Comparison of ENCODE assay signal across 2 cellular contexts in the genomic region with DNA sequence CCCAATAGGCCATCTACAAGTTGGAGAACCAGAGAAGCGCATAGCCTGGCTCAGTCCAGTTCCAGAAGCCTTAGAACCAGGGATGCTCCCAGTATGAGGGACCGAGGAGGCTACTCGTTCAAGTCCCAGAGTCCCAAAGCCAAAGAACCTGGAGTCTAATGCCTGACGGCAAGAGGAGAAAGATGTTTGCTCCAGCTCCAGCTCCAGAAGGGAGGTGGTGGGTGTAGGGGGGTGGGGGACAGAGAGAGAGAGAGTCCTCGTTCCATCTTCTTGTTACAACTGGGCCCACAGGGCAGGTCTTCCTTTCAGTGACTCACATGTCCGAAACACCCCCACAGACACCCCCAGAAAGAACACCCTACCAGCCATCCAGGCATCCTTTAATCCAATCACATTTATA.
TF ChIP-seq lines count a peak whose summit lies in the region.

No MANE protein-coding gene starts in this region.

TF ChIP-seq in GM23338, 12 proteins besides CTCF, POLR2A, EP300 and RAD21 (continued from another document):
- TF ChIP-seq POLR2AphosphoS5 (IDR thresholded peaks at IDR 0.05; ENCODE audit: low read depth) (no peak), EZH2phosphoT487 (IDR thresholded peaks at IDR 0.05; ENCODE audit: unreplicated experiment) (no peak), CREB1 (CRISPR knock-in tag; IDR thresholded peaks at IDR 0.05; ENCODE audit: low read depth) (no peak), ZNF114 (CRISPR knock-in tag; IDR thresholded peaks at IDR 0.05) (no peak), EZH2 (IDR thresholded peaks at IDR 0.05; ENCODE audit: low read depth, unreplicated experiment) (no peak), ZNF331 (CRISPR knock-in tag; IDR thresholded peaks at IDR 0.05; ENCODE audit: low read depth) (no peak)
- TF ChIP-seq, protein P1, sequence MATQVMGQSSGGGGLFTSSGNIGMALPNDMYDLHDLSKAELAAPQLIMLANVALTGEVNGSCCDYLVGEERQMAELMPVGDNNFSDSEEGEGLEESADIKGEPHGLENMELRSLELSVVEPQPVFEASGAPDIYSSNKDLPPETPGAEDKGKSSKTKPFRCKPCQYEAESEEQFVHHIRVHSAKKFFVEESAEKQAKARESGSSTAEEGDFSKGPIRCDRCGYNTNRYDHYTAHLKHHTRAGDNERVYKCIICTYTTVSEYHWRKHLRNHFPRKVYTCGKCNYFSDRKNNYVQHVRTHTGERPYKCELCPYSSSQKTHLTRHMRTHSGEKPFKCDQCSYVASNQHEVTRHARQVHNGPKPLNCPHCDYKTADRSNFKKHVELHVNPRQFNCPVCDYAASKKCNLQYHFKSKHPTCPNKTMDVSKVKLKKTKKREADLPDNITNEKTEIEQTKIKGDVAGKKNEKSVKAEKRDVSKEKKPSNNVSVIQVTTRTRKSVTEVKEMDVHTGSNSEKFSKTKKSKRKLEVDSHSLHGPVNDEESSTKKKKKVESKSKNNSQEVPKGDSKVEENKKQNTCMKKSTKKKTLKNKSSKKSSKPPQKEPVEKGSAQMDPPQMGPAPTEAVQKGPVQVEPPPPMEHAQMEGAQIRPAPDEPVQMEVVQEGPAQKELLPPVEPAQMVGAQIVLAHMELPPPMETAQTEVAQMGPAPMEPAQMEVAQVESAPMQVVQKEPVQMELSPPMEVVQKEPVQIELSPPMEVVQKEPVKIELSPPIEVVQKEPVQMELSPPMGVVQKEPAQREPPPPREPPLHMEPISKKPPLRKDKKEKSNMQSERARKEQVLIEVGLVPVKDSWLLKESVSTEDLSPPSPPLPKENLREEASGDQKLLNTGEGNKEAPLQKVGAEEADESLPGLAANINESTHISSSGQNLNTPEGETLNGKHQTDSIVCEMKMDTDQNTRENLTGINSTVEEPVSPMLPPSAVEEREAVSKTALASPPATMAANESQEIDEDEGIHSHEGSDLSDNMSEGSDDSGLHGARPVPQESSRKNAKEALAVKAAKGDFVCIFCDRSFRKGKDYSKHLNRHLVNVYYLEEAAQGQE (IDR thresholded peaks at IDR 0.05; ENCODE audit: unreplicated experiment): no peak
- TF ChIP-seq, protein P2, sequence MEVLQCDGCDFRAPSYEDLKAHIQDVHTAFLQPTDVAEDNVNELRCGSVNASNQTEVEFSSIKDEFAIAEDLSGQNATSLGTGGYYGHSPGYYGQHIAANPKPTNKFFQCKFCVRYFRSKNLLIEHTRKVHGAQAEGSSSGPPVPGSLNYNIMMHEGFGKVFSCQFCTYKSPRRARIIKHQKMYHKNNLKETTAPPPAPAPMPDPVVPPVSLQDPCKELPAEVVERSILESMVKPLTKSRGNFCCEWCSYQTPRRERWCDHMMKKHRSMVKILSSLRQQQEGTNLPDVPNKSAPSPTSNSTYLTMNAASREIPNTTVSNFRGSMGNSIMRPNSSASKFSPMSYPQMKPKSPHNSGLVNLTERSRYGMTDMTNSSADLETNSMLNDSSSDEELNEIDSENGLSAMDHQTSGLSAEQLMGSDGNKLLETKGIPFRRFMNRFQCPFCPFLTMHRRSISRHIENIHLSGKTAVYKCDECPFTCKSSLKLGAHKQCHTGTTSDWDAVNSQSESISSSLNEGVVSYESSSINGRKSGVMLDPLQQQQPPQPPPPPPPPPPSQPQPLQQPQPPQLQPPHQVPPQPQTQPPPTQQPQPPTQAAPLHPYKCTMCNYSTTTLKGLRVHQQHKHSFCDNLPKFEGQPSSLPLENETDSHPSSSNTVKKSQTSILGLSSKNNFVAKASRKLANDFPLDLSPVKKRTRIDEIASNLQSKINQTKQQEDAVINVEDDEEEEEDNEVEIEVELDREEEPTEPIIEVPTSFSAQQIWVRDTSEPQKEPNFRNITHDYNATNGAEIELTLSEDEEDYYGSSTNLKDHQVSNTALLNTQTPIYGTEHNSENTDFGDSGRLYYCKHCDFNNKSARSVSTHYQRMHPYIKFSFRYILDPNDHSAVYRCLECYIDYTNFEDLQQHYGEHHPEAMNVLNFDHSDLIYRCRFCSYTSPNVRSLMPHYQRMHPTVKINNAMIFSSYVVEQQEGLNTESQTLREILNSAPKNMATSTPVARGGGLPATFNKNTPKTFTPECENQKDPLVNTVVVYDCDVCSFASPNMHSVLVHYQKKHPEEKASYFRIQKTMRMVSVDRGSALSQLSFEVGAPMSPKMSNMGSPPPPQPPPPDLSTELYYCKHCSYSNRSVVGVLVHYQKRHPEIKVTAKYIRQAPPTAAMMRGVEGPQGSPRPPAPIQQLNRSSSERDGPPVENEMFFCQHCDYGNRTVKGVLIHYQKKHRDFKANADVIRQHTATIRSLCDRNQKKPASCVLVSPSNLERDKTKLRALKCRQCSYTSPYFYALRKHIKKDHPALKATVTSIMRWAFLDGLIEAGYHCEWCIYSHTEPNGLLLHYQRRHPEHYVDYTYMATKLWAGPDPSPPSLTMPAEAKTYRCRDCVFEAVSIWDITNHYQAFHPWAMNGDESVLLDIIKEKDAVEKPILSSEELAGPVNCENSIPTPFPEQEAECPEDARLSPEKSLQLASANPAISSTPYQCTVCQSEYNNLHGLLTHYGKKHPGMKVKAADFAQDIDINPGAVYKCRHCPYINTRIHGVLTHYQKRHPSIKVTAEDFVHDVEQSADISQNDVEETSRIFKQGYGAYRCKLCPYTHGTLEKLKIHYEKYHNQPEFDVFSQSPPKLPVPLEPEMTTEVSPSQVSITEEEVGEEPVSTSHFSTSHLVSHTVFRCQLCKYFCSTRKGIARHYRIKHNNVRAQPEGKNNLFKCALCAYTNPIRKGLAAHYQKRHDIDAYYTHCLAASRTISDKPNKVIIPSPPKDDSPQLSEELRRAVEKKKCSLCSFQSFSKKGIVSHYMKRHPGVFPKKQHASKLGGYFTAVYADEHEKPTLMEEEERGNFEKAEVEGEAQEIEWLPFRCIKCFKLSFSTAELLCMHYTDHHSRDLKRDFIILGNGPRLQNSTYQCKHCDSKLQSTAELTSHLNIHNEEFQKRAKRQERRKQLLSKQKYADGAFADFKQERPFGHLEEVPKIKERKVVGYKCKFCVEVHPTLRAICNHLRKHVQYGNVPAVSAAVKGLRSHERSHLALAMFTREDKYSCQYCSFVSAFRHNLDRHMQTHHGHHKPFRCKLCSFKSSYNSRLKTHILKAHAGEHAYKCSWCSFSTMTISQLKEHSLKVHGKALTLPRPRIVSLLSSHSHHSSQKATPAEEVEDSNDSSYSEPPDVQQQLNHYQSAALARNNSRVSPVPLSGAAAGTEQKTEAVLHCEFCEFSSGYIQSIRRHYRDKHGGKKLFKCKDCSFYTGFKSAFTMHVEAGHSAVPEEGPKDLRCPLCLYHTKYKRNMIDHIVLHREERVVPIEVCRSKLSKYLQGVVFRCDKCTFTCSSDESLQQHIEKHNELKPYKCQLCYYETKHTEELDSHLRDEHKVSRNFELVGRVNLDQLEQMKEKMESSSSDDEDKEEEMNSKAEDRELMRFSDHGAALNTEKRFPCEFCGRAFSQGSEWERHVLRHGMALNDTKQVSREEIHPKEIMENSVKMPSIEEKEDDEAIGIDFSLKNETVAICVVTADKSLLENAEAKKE (CRISPR knock-in tag; IDR thresholded peaks at IDR 0.05): no peak
- TF ChIP-seq, protein P3, sequence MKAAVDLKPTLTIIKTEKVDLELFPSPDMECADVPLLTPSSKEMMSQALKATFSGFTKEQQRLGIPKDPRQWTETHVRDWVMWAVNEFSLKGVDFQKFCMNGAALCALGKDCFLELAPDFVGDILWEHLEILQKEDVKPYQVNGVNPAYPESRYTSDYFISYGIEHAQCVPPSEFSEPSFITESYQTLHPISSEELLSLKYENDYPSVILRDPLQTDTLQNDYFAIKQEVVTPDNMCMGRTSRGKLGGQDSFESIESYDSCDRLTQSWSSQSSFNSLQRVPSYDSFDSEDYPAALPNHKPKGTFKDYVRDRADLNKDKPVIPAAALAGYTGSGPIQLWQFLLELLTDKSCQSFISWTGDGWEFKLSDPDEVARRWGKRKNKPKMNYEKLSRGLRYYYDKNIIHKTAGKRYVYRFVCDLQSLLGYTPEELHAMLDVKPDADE (IDR thresholded peaks at IDR 0.05): no peak

TF ChIP-seq in H1, 55 proteins besides CTCF, POLR2A, EP300 and RAD21 (continued from another document):
- TF ChIP-seq, protein P4, sequence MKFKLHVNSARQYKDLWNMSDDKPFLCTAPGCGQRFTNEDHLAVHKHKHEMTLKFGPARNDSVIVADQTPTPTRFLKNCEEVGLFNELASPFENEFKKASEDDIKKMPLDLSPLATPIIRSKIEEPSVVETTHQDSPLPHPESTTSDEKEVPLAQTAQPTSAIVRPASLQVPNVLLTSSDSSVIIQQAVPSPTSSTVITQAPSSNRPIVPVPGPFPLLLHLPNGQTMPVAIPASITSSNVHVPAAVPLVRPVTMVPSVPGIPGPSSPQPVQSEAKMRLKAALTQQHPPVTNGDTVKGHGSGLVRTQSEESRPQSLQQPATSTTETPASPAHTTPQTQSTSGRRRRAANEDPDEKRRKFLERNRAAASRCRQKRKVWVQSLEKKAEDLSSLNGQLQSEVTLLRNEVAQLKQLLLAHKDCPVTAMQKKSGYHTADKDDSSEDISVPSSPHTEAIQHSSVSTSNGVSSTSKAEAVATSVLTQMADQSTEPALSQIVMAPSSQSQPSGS (IDR thresholded peaks at IDR 0.05; ENCODE audit: low read length): no peak
- no peak for TF ChIP-seq PHF8 (conservative IDR thresholded peaks at IDR 0.05; ENCODE audit: low read depth, low read length)
- TF ChIP-seq CHD2 (IDR thresholded peaks at IDR 0.05; ENCODE audit: low read length): no peak
TF ChIP-seq in H1: peak in this region for 0.
